24 cellular contexts compared by ENCODE assay signal in the genomic region with DNA sequence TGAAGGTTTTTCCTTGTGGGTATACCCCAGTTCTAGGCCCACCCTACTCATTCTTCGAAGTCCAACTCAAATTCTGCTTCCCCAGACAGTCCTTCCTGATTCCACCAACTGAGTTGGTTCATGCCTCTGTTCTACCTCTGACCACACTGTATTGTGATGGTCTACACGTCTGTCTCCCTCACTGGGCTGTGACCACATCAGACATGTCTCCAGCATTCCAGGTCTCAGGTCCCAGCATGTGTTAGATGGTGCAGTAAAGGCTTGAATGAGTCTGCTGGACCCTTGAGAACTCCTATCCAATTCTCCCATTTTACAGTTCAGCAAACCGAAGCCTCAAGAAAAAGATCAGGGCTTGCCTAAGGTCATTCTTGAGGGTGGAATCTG. TPM values are rescaled to one million over a fixed set of nuclear protein-coding genes. Genes with fewer than 3 reads are reported as not detected.
A peak's percentile ranks its signal among the peaks of the same experiment; 100 is the strongest.
DNase-seq lines count a peak whose midpoint lies in the region; ATAC-seq and TF ChIP-seq lines count a peak whose summit lies in the region.
"Had no signal": no experiment of that assay in that cellular context is flagged by ENCODE, and none has a peak within 500 bp of the region (broad histone marks: within the 10 kb centered on the region; RNA-seq: fewer than 3 reads in every experiment).

No MANE protein-coding gene starts in this region.

- H3K27ac Mint-ChIP-seq in brain (peak overlapping the region in 4 of 5 experiments; percentile 11 to 85 (median 63)), neural progenitor cell (no peak overlapping the region), WTC11 (no peak overlapping the region)
- H3K27ac Mint-ChIP-seq: CD14-positive monocyte; CD4-positive, alpha-beta T cell; GM23338; H9 had no signal

- H3K4me1 Mint-ChIP-seq in brain (peaks cover 23% of the 10 kb centered on the region), neural progenitor cell (peaks cover 15% of the 10 kb centered on the region), WTC11 (peaks cover 22% of the 10 kb centered on the region)

- no peaks in the 10 kb centered on the region for H3K9me3 ChIP-seq in right lobe of liver
- no peaks in the 10 kb centered on the region for H3K9me3 ChIP-seq in neural progenitor cell (ENCODE audit: low read depth)
- H3K9me3 ChIP-seq: A549; BE2C; BLaER1 treated with 17β-estradiol and CSF1 and Interleukin-3, amounts not matched to agents 10 nM and 100 nM had no signal

- intact Hi-C loops in right lobe of liver (cut with DNase I): no loop called here

- H3K4me3 ChIP-seq in right lobe of liver: no peak overlapping the region
- H3K4me3 ChIP-seq in neural progenitor cell: no peak overlapping the region
- H3K4me3 ChIP-seq: A549; BLaER1 treated with 17β-estradiol and CSF1 and Interleukin-3, amounts not matched to agents 10 nM and 100 nM; GM12878; GM23338 had no signal

- DNase-seq in left lobe of liver (ENCODE audit: low spot score): no peak
- DNase-seq in right lobe of liver: no peak
- no peak for DNase-seq in neural progenitor cell (ENCODE audit: low spot score)
- DNase-seq in WTC11 (ENCODE audit: low spot score): no peak
- no peak for DNase-seq in dedifferentiated amniotic fluid mesenchymal stem cell (ENCODE audit: extremely low spot score)
- no peak for DNase-seq in stimulated activated CD4-positive, alpha-beta T cell treated with anti-CD3 and anti-CD28 coated beads, Interleukin-15, amount 100 ng/mL, for 24 hours
- DNase-seq: 8988T; ACHN; AML-193; BE2C; CD4-positive, alpha-beta T cell; CD8-positive, alpha-beta memory T cell; DMS 273 treated with DMSO at 0.1 percent for 48 hours; DMS79; EL; GDM1; H9 had no signal

- no peaks in the 10 kb centered on the region for H3K9me3 Mint-ChIP-seq in brain
- no peaks in the 10 kb centered on the region for H3K9me3 Mint-ChIP-seq in neural progenitor cell
- no peaks in the 10 kb centered on the region for H3K9me3 Mint-ChIP-seq in WTC11
- H3K9me3 Mint-ChIP-seq: CD4-positive, alpha-beta T cell; CD8-positive, alpha-beta memory T cell; GM23338; H9 had no signal

- no peak overlapping the region for H2AFZ ChIP-seq in neural progenitor cell (replicated peaks)
- H2AFZ ChIP-seq: GM23338 had no signal

- no peaks in the 10 kb centered on the region for H3F3A ChIP-seq in neural progenitor cell (ENCODE audit: low read depth)

- H3K27ac ChIP-seq in right lobe of liver (peak overlapping the region; percentile 44 to 81 (median 52)), neural progenitor cell (no peak overlapping the region)
- H3K27ac ChIP-seq: A549; BLaER1 treated with 17β-estradiol and CSF1 and Interleukin-3, amounts not matched to agents 10 nM and 100 nM had no signal

- H3K4me3 Mint-ChIP-seq in brain: peak overlapping the region in 1 of 5 experiments; percentile 19
- H3K4me3 Mint-ChIP-seq in neural progenitor cell: peak overlapping the region; percentile 4
- H3K4me3 Mint-ChIP-seq in WTC11: no peak overlapping the region
- H3K4me3 Mint-ChIP-seq: CD14-positive monocyte; CD8-positive, alpha-beta memory T cell; GM23338; H9 had no signal

- POLR2A ChIA-PET in WTC11 (lab: Charles Lee): no interaction called here

- H3K4me2 ChIP-seq in neural progenitor cell: no peak overlapping the region
- H3K4me2 ChIP-seq: A549; BLaER1 treated with 17β-estradiol and CSF1 and Interleukin-3, amounts not matched to agents 10 nM and 100 nM; GM23338 had no signal

- TF ChIP-seq POLR2A in right lobe of liver (IDR thresholded peaks at IDR 0.05): no peak

- TF ChIP-seq CTCF in brain (conservative IDR thresholded peaks at IDR 0.05) (no peak), right lobe of liver (IDR thresholded peaks at IDR 0.05) (no peak), neural progenitor cell (IDR thresholded peaks at IDR 0.05) (no peak), WTC11 (IDR thresholded peaks at IDR 0.05) (no peak)

- H3K36me3 Mint-ChIP-seq in brain: no peaks in the 10 kb centered on the region
- no peaks in the 10 kb centered on the region for H3K36me3 Mint-ChIP-seq in neural progenitor cell
- no peaks in the 10 kb centered on the region for H3K36me3 Mint-ChIP-seq in WTC11
- H3K36me3 Mint-ChIP-seq: CD14-positive monocyte; CD8-positive, alpha-beta memory T cell had no signal

- H3K27me3 Mint-ChIP-seq in brain: no peaks in the 10 kb centered on the region
- H3K27me3 Mint-ChIP-seq in neural progenitor cell (ENCODE audit: insufficient read depth, low read depth): peaks cover 7% of the 10 kb centered on the region
- peaks cover 7% of the 10 kb centered on the region for H3K27me3 Mint-ChIP-seq in WTC11 (ENCODE audit: low read depth)

- WGBS in right lobe of liver (ENCODE audit: insufficient coverage, low coverage, low lambda C conversion rate, missing lambda C conversion rate): 25% methylated on average over 2 of the region's 3 CpGs

- peak; percentile 2 for ATAC-seq in left lobe of liver
- ATAC-seq in right lobe of liver: no peak
- ATAC-seq in WTC11: no peak
- ATAC-seq: A549, GM12878, GM23338, HCT116 had no signal

- H3K79me2 ChIP-seq in neural progenitor cell (ENCODE audit: low read depth): no peaks in the 10 kb centered on the region

- H4K20me1 ChIP-seq in neural progenitor cell (ENCODE audit: low read depth): no peaks in the 10 kb centered on the region

- H3K4me1 ChIP-seq in right lobe of liver (peaks cover 0 to 41% (median 12%) of the 10 kb centered on the region in 4 donors), neural progenitor cell (peaks cover 9% of the 10 kb centered on the region)
- H3K4me1 ChIP-seq: BE2C had no signal

- no peak overlapping the region for H3K9ac ChIP-seq in neural progenitor cell
- H3K9ac ChIP-seq: BLaER1 treated with 17β-estradiol and CSF1 and Interleukin-3, amounts not matched to agents 10 nM and 100 nM had no signal

- CTCF ChIA-PET in WTC11 (lab: Charles Lee): interaction anchor here (1.5 kb wide), 1 partner anchor 34 kb away, joined by 3 read pairs; no protein-coding TSS in a partner anchor

- H3K36me3 ChIP-seq in right lobe of liver: no peaks in the 10 kb centered on the region
- H3K36me3 ChIP-seq in neural progenitor cell: no peaks in the 10 kb centered on the region
- H3K36me3 ChIP-seq: BE2C; BLaER1 treated with 17β-estradiol and CSF1 and Interleukin-3, amounts not matched to agents 10 nM and 100 nM had no signal

- no peaks in the 10 kb centered on the region for H3K27me3 ChIP-seq in right lobe of liver
- peaks cover 22% of the 10 kb centered on the region for H3K27me3 ChIP-seq in neural progenitor cell
- H3K27me3 ChIP-seq: BE2C had no signal

TF ChIP-seq in WTC11, 78 proteins besides CTCF, POLR2A, EP300 and RAD21:
- TF ChIP-seq, protein P1, sequence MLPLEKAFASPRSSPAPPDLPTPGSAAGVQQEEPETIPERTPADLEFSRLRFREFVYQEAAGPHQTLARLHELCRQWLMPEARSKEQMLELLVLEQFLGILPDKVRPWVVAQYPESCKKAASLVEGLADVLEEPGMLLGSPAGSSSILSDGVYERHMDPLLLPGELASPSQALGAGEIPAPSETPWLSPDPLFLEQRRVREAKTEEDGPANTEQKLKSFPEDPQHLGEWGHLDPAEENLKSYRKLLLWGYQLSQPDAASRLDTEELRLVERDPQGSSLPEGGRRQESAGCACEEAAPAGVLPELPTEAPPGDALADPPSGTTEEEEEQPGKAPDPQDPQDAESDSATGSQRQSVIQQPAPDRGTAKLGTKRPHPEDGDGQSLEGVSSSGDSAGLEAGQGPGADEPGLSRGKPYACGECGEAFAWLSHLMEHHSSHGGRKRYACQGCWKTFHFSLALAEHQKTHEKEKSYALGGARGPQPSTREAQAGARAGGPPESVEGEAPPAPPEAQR (CRISPR knock-in tag; IDR thresholded peaks at IDR 0.05): no peak
- TF ChIP-seq, protein P2, sequence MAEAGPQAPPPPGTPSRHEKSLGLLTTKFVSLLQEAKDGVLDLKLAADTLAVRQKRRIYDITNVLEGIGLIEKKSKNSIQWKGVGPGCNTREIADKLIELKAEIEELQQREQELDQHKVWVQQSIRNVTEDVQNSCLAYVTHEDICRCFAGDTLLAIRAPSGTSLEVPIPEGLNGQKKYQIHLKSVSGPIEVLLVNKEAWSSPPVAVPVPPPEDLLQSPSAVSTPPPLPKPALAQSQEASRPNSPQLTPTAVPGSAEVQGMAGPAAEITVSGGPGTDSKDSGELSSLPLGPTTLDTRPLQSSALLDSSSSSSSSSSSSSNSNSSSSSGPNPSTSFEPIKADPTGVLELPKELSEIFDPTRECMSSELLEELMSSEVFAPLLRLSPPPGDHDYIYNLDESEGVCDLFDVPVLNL (CRISPR knock-in tag; IDR thresholded peaks at IDR 0.05; ENCODE audit: borderline replicate concordance, low read depth): no peak
- no peak for TF ChIP-seq ZNF138 (CRISPR knock-in tag; conservative IDR thresholded peaks at IDR 0.05)
- TF ChIP-seq ZNF219 (CRISPR knock-in tag; IDR thresholded peaks at IDR 0.05; ENCODE audit: borderline replicate concordance): no peak
- no peak for TF ChIP-seq JUN (CRISPR knock-in tag; IDR thresholded peaks at IDR 0.05)
- no peak for TF ChIP-seq GTF2I (CRISPR knock-in tag; conservative IDR thresholded peaks at IDR 0.05)

RNA-seq across cellular contexts. Expression of a gene that starts 2.8 kb away (rescaled TPM):
- polyA plus RNA-seq in brain (ENCODE audit: insufficient read depth, low read depth, low replicate concordance): 13.9 TPM
- total RNA-seq in left lobe of liver: 37.9 TPM
- 10 to 100 TPM; 25.9 to 45.1 (median 35.1) TPM for total RNA-seq in right lobe of liver
- 0.03 TPM in 1 of 2 replicates, not detected in the other for total RNA-seq in neural progenitor cell (ENCODE audit: low replicate concordance)
- total RNA-seq in WTC11 (2021): 0.48 to 0.62 TPM (median 0.57 TPM) in 3 replicates
- total RNA-seq: CD4-positive, alpha-beta T cell; CD8-positive, alpha-beta memory T cell; GM12878 had no signal
- polyA plus RNA-seq: CD14-positive monocyte; CD8-positive, alpha-beta memory T cell had no signal

Comparison
In these comparisons a context has a peak if more than half of its experiments do, and no peak if none do; other contexts are left out.
1. H3K27ac Mint-ChIP-seq: peak in brain (4 of 5); none in neural progenitor cell (single experiment) and WTC11 (single experiment).
2. RNA of a gene that starts 2.8 kb away (total RNA-seq): 37.9 TPM in left lobe of liver (single experiment) and 25.9 to 45.1 TPM in right lobe of liver; 0.48 to 0.62 TPM in WTC11 and 0.03 TPM in neural progenitor cell; every median in the first group is over 10 times any median in the second.